13 cellular contexts compared by ENCODE assay signal in the genomic region with DNA sequence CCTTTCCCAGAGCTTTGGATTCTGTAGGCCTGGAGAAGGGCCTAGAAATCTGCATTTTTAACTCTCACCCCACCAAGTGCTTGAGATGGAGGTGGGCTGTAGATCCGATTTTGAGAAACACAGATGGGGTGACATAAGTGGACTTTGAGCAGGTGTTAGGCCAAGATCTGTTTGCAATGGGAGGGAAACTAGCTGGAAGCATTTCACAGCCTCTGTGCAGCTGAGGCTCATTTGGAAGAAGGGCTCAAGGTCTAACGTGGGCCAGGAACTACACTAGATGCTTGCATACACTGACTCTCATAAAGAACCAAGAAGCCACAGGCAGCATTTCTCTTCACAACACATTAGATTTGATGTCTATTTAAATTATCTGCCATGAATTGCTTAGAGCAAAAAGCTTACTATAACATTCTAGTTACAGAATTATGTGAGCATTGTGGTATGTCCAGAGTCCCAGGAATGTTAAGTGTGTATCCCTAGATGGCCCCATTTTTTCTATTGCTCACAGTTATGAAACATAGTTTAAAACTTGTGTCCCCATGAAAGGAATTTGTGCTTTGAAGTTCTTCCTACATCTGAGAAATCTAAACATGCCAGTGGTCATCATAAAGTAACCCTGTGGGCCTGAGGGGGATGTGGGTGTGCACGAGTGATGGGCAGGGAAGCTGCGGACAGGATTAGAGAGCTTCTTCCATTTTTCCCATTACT.
A peak's percentile ranks its signal among the peaks of the same experiment; 100 is the strongest.
DNase-seq lines count a peak whose midpoint lies in the region; TF ChIP-seq lines count a peak whose summit lies in the region.
"Had no signal": no experiment of that assay in that cellular context is flagged by ENCODE, and none has a peak within 500 bp of the region (broad histone marks: within the 10 kb centered on the region; RNA-seq: fewer than 3 reads in every experiment).

No MANE protein-coding gene starts in this region.

- no peak overlapping the region for H3K4me3 ChIP-seq in AG09309 (ENCODE audit: control insufficient read depth, low read depth, low read length)
- no peak overlapping the region for H3K4me3 ChIP-seq in choroid plexus epithelial cell (ENCODE audit: low read depth, low read length)
- H3K4me3 ChIP-seq in ovary: no peak overlapping the region
- H3K4me3 ChIP-seq: body of pancreas, gastrocnemius medialis, K562 had no signal

- no peak for TF ChIP-seq POLR2A in ovary (IDR thresholded peaks at IDR 0.05)

- TF ChIP-seq EP300 in ovary (IDR thresholded peaks at IDR 0.05): no peak

- DNase-seq in AG09309 (ENCODE audit: low read depth): peak; percentile 85
- peak; percentile 79 for DNase-seq in HS-27A (ENCODE audit: low read depth)
- DNase-seq in choroid plexus epithelial cell (ENCODE audit: low read depth): peak; percentile 79
- peak; percentile 51 for DNase-seq in myocyte (ENCODE audit: low read depth)
- DNase-seq in DMS 273 treated with DMSO at 0.1 percent for 48 hours (lab: John Stamatoyannopoulos, UW): no peak
- no peak for DNase-seq in NCI-H446 treated with DMSO at 0.1 percent for 48 hours (lab: John Stamatoyannopoulos, UW)
- DNase-seq in ovary: no peak
- no peak for DNase-seq in pons (ENCODE audit: low spot score)
- DNase-seq: activated CD4-positive, alpha-beta T cell treated with anti-CD3 and anti-CD28 coated beads, Interleukin-2, amount 50 U/mL, for 48 hours; body of pancreas; gastrocnemius medialis; Right ventricle myocardium superior had no signal

- intact Hi-C loops in ovary (cut with DNase I): no loop called here

- no peaks in the 10 kb centered on the region for H3K9me3 ChIP-seq in ovary
- H3K9me3 ChIP-seq: body of pancreas, gastrocnemius medialis had no signal

- H3K4me1 ChIP-seq in ovary (ENCODE audit: insufficient read depth): no peaks in the 10 kb centered on the region
- H3K4me1 ChIP-seq: body of pancreas had no signal

- no peaks in the 10 kb centered on the region for H3K27me3 ChIP-seq in ovary
- H3K27me3 ChIP-seq: body of pancreas, gastrocnemius medialis had no signal

- no peak overlapping the region for H3K27ac ChIP-seq in ovary
- H3K27ac ChIP-seq: body of pancreas, gastrocnemius medialis had no signal

- H3K36me3 ChIP-seq in ovary: no peaks in the 10 kb centered on the region
- H3K36me3 ChIP-seq: gastrocnemius medialis had no signal

- WGBS in ovary, 3 donors: 73 to 76% (median 75%) methylated on average over 4 of the region's 4 CpGs

- TF ChIP-seq CTCF in AG09309 (IDR thresholded peaks at IDR 0.05; ENCODE audit: control insufficient read depth, insufficient read depth, low read depth, low read length, missing control alignments) (no peak), choroid plexus epithelial cell (conservative IDR thresholded peaks at IDR 0.05; ENCODE audit: low read depth, low read length) (no peak), ovary (IDR thresholded peaks at IDR 0.05) (no peak)

Comparison
In these comparisons a context has a peak if more than half of its experiments do, and no peak if none do; other contexts are left out.
1. DNase-seq: peak in AG09309 (single experiment), HS-27A (single experiment), choroid plexus epithelial cell (single experiment) and myocyte (single experiment); none in DMS 273 treated with DMSO at 0.1 percent for 48 hours (single experiment), NCI-H446 treated with DMSO at 0.1 percent for 48 hours (single experiment), ovary (0 of 5) and pons (single experiment).